ENCODE assay signal across 15 cellular contexts in genomic region chr20:1286267-1287036, GRCh38. TPM values are rescaled to one million over a fixed set of nuclear protein-coding genes. Genes with fewer than 3 reads are reported as not detected.
DNase-seq lines count a peak whose midpoint lies in the region; ATAC-seq and TF ChIP-seq lines count a peak whose summit lies in the region.
"Had no signal": no experiment of that assay in that cellular context is flagged by ENCODE, and none has a peak within 500 bp of the region (broad histone marks: within the 10 kb centered on the region; RNA-seq: fewer than 3 reads in every experiment).

No MANE protein-coding gene starts in this region.

- no peaks in the 10 kb centered on the region for H3K9me3 Mint-ChIP-seq in activated T-cell treated with anti-CD3 and anti-CD28 coated beads, Interleukin-2, amount 50 U/mL, for 24 hours
- no peaks in the 10 kb centered on the region for H3K9me3 Mint-ChIP-seq in T-cell
- no peaks in the 10 kb centered on the region for H3K9me3 Mint-ChIP-seq in activated naive CD8-positive, alpha-beta T cell treated with anti-CD3 and anti-CD28 coated beads, Interleukin-2, amount 10 ng/mL, durations not matched to agents 7 days and 5 days

- H2BK5ac ChIP-seq in neuronal stem cell (ENCODE audit: low read length) = no peak overlapping the region

- DNase-seq in activated T-cell treated with anti-CD3 and anti-CD28 coated beads, Interleukin-2, amount 50 U/mL, for 24 hours = no peak
- no peak for DNase-seq in activated T-cell treated with anti-CD3 and anti-CD28 coated beads, Interleukin-2, amount 50 U/mL, for 48 hours
- DNase-seq in T-cell (peak in 33 of 34 experiments; percentile 19 to 82 (median 50)), neuronal stem cell (ENCODE audit: low spot score) (no peak), breast epithelium (ENCODE audit: low spot score in 2 of 2) (no peak), A172 (ENCODE audit: low spot score) (no peak), COR-L47 (lab: John Stamatoyannopoulos, UW) (no peak)
- no peak for DNase-seq in activated naive CD8-positive, alpha-beta T cell treated with anti-CD3 and anti-CD28 coated beads, Interleukin-2, amount 10 ng/mL, durations not matched to agents 7 days and 5 days
- DNase-seq: Calu3, NCI-H2107, NCI-H526, pancreas, PC-3 had no signal

- H3K36me3 ChIP-seq in neuronal stem cell (replicated peaks in 1 of 2; ENCODE audit: control insufficient read depth in 2 of 2, insufficient read depth in 2 of 2, low read length in 2 of 2) (no peaks in the 10 kb centered on the region), breast epithelium (no peaks in the 10 kb centered on the region)
- H3K36me3 ChIP-seq: HAP-1, pancreas had no signal

- H2BK15ac ChIP-seq in neuronal stem cell (ENCODE audit: low read length) = peak overlapping the region; percentile 16

- H3K14ac ChIP-seq in neuronal stem cell (ENCODE audit: low read length) = no peak overlapping the region

- H3K27ac Mint-ChIP-seq in activated T-cell treated with anti-CD3 and anti-CD28 coated beads, Interleukin-2, amount 50 U/mL, for 24 hours = peak overlapping the region; percentile 88
- peak overlapping the region; percentile 91 to 93 for H3K27ac Mint-ChIP-seq in T-cell
- H3K27ac Mint-ChIP-seq in activated naive CD8-positive, alpha-beta T cell treated with anti-CD3 and anti-CD28 coated beads, Interleukin-2, amount 10 ng/mL, durations not matched to agents 7 days and 5 days = peak overlapping the region; percentile 85

- H3K18ac ChIP-seq in neuronal stem cell (ENCODE audit: low read length) = peak overlapping the region; percentile 44

- no peak overlapping the region for H3K9ac ChIP-seq in neuronal stem cell (ENCODE audit: low read depth, low read length, poor library complexity)

- H2BK120ac ChIP-seq in neuronal stem cell (ENCODE audit: low read depth, low read length) = no peak overlapping the region

- no peak overlapping the region for H3K4me2 ChIP-seq in neuronal stem cell (ENCODE audit: insufficient read depth, low read length, poor library complexity, severe bottlenecking)

- H3K4me1 Mint-ChIP-seq in activated T-cell treated with anti-CD3 and anti-CD28 coated beads, Interleukin-2, amount 50 U/mL, for 24 hours (ENCODE audit: low read depth) = peaks cover 63% of the 10 kb centered on the region
- H3K4me1 Mint-ChIP-seq in T-cell = peaks cover 71 to 78% (median 78%) of the 10 kb centered on the region in 3 donors
- H3K4me1 Mint-ChIP-seq in activated naive CD8-positive, alpha-beta T cell treated with anti-CD3 and anti-CD28 coated beads, Interleukin-2, amount 10 ng/mL, durations not matched to agents 7 days and 5 days = peaks cover 26% of the 10 kb centered on the region

- H3K4ac ChIP-seq in neuronal stem cell (ENCODE audit: low read length) = no peak overlapping the region

- H4K91ac ChIP-seq in neuronal stem cell (ENCODE audit: low read depth, low read length, poor library complexity) = peak overlapping the region; percentile 34

- H3K36me3 Mint-ChIP-seq in activated T-cell treated with anti-CD3 and anti-CD28 coated beads, Interleukin-2, amount 50 U/mL, for 24 hours (ENCODE audit: low read depth) = peaks cover 2% of the 10 kb centered on the region
- peaks cover 11% of the 10 kb centered on the region for H3K36me3 Mint-ChIP-seq in T-cell
- peaks cover 18% of the 10 kb centered on the region for H3K36me3 Mint-ChIP-seq in activated naive CD8-positive, alpha-beta T cell treated with anti-CD3 and anti-CD28 coated beads, Interleukin-2, amount 10 ng/mL, durations not matched to agents 7 days and 5 days

- H3K4me3 Mint-ChIP-seq in activated T-cell treated with anti-CD3 and anti-CD28 coated beads, Interleukin-2, amount 50 U/mL, for 24 hours = peak overlapping the region; percentile 57
- peak overlapping the region; percentile 29 to 77 (median 57) for H3K4me3 Mint-ChIP-seq in T-cell
- peak overlapping the region; percentile 74 for H3K4me3 Mint-ChIP-seq in activated naive CD8-positive, alpha-beta T cell treated with anti-CD3 and anti-CD28 coated beads, Interleukin-2, amount 10 ng/mL, durations not matched to agents 7 days and 5 days

- no peak overlapping the region for H2AFZ ChIP-seq in neuronal stem cell (ENCODE audit: low read length)

- H3K27ac ChIP-seq in neuronal stem cell (replicated peaks; ENCODE audit: low read length) (no peak overlapping the region), breast epithelium (no peak overlapping the region)
- H3K27ac ChIP-seq: pancreas, SK-N-MC had no signal

- no peak overlapping the region for H2BK12ac ChIP-seq in neuronal stem cell (ENCODE audit: low read length)

- no peaks in the 10 kb centered on the region for H3K27me3 Mint-ChIP-seq in activated T-cell treated with anti-CD3 and anti-CD28 coated beads, Interleukin-2, amount 50 U/mL, for 24 hours
- H3K27me3 Mint-ChIP-seq in T-cell = no peaks in the 10 kb centered on the region
- H3K27me3 Mint-ChIP-seq in activated naive CD8-positive, alpha-beta T cell treated with anti-CD3 and anti-CD28 coated beads, Interleukin-2, amount 10 ng/mL, durations not matched to agents 7 days and 5 days = no peaks in the 10 kb centered on the region

- peak; percentile 79 to 93 (median 91) for ATAC-seq in T-cell (replicated peaks in 1 of 4)
- ATAC-seq in activated naive CD8-positive, alpha-beta T cell treated with anti-CD3 and anti-CD28 coated beads, Interleukin-2, amount 10 ng/mL, durations not matched to agents 7 days and 5 days (ENCODE audit: low read depth) = peak; percentile 46
- ATAC-seq: pancreas, PC-3 had no signal

- H3K9me3 ChIP-seq in neuronal stem cell (replicated peaks in 1 of 2; ENCODE audit: control insufficient read depth in 2 of 2, insufficient read depth in 1 of 2, low read depth in 1 of 2, low read length in 2 of 2) (no peaks in the 10 kb centered on the region), breast epithelium (no peaks in the 10 kb centered on the region)
- H3K9me3 ChIP-seq: HAP-1, pancreas had no signal

- H4K8ac ChIP-seq in neuronal stem cell (ENCODE audit: low read depth, low read length) = no peak overlapping the region

- H3K79me1 ChIP-seq in neuronal stem cell (ENCODE audit: low read depth, low read length) = no peaks in the 10 kb centered on the region

- peaks cover 0 to 25% of the 10 kb centered on the region in 2 donors for H3K4me1 ChIP-seq in neuronal stem cell (ENCODE audit: control insufficient read depth in 2 of 2, insufficient read depth in 1 of 2, low read depth in 1 of 2, low read length in 2 of 2)
- no peaks in the 10 kb centered on the region for H3K4me1 ChIP-seq in breast epithelium
- H3K4me1 ChIP-seq: HAP-1 had no signal

- no CpG with 5 or more reads among the region's 9 CpGs for WGBS in neuronal stem cell (ENCODE audit: extremely low coverage in 2 of 2, insufficient read length in 2 of 2, insufficient replicate concordance in 1 of 2), 2 donors

- H2AK5ac ChIP-seq in neuronal stem cell (ENCODE audit: low read depth, low read length) = peak overlapping the region; percentile 1

- TF ChIP-seq POLR2A in breast epithelium (IDR thresholded peaks at IDR 0.05) = no peak

- intact Hi-C loops in breast epithelium (cut with DNase I; ENCODE audit: low total_unique reads) = no loop called here

- H3K23ac ChIP-seq in neuronal stem cell (ENCODE audit: low read depth, low read length, poor library complexity) = no peak overlapping the region

- TF ChIP-seq CTCF in breast epithelium (IDR thresholded peaks at IDR 0.05) = no peak

- CTCF ChIA-PET in T-cell (lab: Charles Lee) = no interaction called here

- POLR2A ChIA-PET in T-cell (lab: Charles Lee) = interaction anchor here in 1 of 2 donors (0.6 to 0.7 kb wide), 2 partner anchors 26 to 69 kb away, joined by 4 to 7 read pairs; no protein-coding TSS in a partner anchor
- POLR2A ChIA-PET in activated naive CD8-positive, alpha-beta T cell treated with anti-CD3 and anti-CD28 coated beads, Interleukin-2, amount 10 ng/mL, durations not matched to agents 7 days and 5 days (lab: Charles Lee) = interaction anchor here (0.9 to 2.6 kb wide), 5 partner anchors 11 to 39 kb away, joined by 3 to 12 read pairs (median 5); partner anchors contain the start of gene SNPH

- H3K27me3 ChIP-seq in neuronal stem cell (ENCODE audit: control insufficient read depth in 3 of 3, insufficient read depth in 3 of 3, low read depth in 1 of 3, low read length in 3 of 3) = peaks cover 0 to 60% (median 0%) of the 10 kb centered on the region in 3 experiments
- H3K27me3 ChIP-seq in breast epithelium = no peaks in the 10 kb centered on the region
- H3K27me3 ChIP-seq: pancreas had no signal

- H3K4me3 ChIP-seq in neuronal stem cell (ENCODE audit: low read length in 2 of 2) = no peak overlapping the region
- H3K4me3 ChIP-seq in breast epithelium = no peak overlapping the region
- H3K4me3 ChIP-seq: HAP-1, pancreas, SK-N-MC had no signal

RNA-seq across cellular contexts. Expression of gene SNPH, which starts 20.4 kb away (rescaled TPM):
- total RNA-seq in T-cell (10 to 100 TPM; 12.9 to 29.8 (median 23.4) TPM), breast epithelium (1 to 10 TPM; 2.3 to 4.0 (median 3.5) TPM)
- total RNA-seq in activated naive CD8-positive, alpha-beta T cell treated with anti-CD3 and anti-CD28 coated beads, Interleukin-2, amount 10 ng/mL, durations not matched to agents 7 days and 5 days = 1 to 10 TPM; 8.8 to 9.7 TPM
- 1.1 TPM for polyA plus RNA-seq in neuronal stem cell (2013, experiment 1 of 2)
- 1.1 TPM for polyA plus RNA-seq in neuronal stem cell (2013, experiment 2 of 2)
- total RNA-seq in A172 (2014; rRNA removed; shearing (Covaris generic)) = 11.6 and 13.9 TPM in 2 replicates

RNA-seq across cellular contexts. Expression of gene SDCBP2, which starts 42.5 kb away (rescaled TPM):
- total RNA-seq in T-cell = 1 to 10 TPM; 1.1 to 2.4 (median 2.2) TPM
- 1 to 10 TPM; 3.7 to 5.1 TPM for total RNA-seq in activated naive CD8-positive, alpha-beta T cell treated with anti-CD3 and anti-CD28 coated beads, Interleukin-2, amount 10 ng/mL, durations not matched to agents 7 days and 5 days
- 4.7 TPM for polyA plus RNA-seq in neuronal stem cell (2013, experiment 1 of 2)
- polyA plus RNA-seq in neuronal stem cell (2013, experiment 2 of 2) = 5.3 TPM
- 10 to 100 TPM in 1 of 3 donors, 1 to 10 TPM in 2; 5.0 to 10.8 (median 9.8) TPM for total RNA-seq in breast epithelium
- total RNA-seq in A172 (2014; rRNA removed; shearing (Covaris generic)) = 1.8 and 2.6 TPM in 2 replicates

Comparison
In these comparisons a context has a peak if more than half of its experiments do, and no peak if none do; other contexts are left out.
1. DNase-seq: peak in T-cell (33 of 34); none in activated T-cell treated with anti-CD3 and anti-CD28 coated beads, Interleukin-2, amount 50 U/mL, for 24 hours (single experiment), activated T-cell treated with anti-CD3 and anti-CD28 coated beads, Interleukin-2, amount 50 U/mL, for 48 hours (0 of 2), activated naive CD8-positive, alpha-beta T cell treated with anti-CD3 and anti-CD28 coated beads, Interleukin-2, amount 10 ng/mL, durations not matched to agents 7 days and 5 days (single experiment), neuronal stem cell (single experiment), breast epithelium (0 of 2), A172 (single experiment) and COR-L47 (single experiment).
2. Peak in every context shown above with its lines, with median percentiles within 50 percentile points of each other: H3K27ac Mint-ChIP-seq and H3K4me3 Mint-ChIP-seq.